Comparison of ENCODE assay signal across 9 cellular contexts in the genomic region with DNA sequence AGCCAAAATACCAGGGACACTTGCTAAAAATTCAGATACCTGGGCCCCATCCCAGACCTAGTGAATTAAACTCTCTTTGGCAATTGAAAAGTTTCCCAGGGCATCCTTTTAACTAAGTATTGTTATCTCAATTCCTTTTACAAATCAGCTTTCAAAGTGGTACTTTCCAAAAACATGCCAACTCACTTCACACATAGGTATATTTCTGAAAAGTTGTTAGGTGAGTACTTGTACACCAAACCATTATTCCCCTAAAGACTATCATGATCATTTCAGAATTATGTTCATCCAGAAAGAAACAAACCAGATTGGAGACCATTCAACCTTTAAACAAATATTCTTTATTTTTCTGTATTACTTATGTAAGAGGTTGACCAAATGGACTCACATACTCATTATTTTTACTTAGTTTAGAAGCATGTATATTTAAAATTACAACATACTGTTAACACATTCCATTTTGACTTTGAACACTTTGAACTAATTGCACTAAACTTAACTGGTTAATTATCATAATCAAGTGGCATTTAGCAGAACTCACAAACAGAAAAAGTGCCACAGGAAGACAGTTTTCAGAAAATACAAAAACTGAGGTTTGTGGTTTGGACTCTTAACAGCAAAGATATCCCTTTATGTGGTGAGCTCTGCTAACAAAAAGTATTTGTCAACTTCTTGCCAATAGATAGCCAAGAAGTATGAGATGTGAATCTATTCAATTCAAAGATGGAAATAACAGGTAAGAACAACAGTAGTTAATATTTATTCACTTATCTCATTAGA. TPM values are rescaled to one million over a fixed set of nuclear protein-coding genes. Genes with fewer than 3 reads are reported as not detected.
A peak's percentile ranks its signal among the peaks of the same experiment; 100 is the strongest.
DNase-seq lines count a peak whose midpoint lies in the region; ATAC-seq and TF ChIP-seq lines count a peak whose summit lies in the region.
"Had no signal": no experiment of that assay in that cellular context is flagged by ENCODE, and none has a peak within 500 bp of the region (broad histone marks: within the 10 kb centered on the region; RNA-seq: fewer than 3 reads in every experiment).

No MANE protein-coding gene starts in this region.

- H3K27ac ChIP-seq in lower lobe of right lung = no peak overlapping the region

- peak; percentile 2 for DNase-seq in fibroblast of the aortic adventitia (ENCODE audit: low read depth)
- DNase-seq in effector CD8-positive, alpha-beta T cell (lab: John Stamatoyannopoulos, UW) = no peak
- no peak for DNase-seq in lower lobe of right lung
- DNase-seq in dermis blood vessel endothelial cell = no peak
- DNase-seq in NCI-H524 (lab: John Stamatoyannopoulos, UW) = no peak

- H3K9me3 ChIP-seq in lower lobe of right lung = no peaks in the 10 kb centered on the region

- no peak for TF ChIP-seq CTCF in fibroblast of the aortic adventitia (IDR thresholded peaks at IDR 0.05; ENCODE audit: insufficient read depth, low read length)
- no peak for TF ChIP-seq CTCF in lower lobe of right lung (IDR thresholded peaks at IDR 0.05)

- H3K4me1 ChIP-seq in lower lobe of right lung = no peaks in the 10 kb centered on the region

- H3K36me3 ChIP-seq in lower lobe of right lung = no peaks in the 10 kb centered on the region

- no peak overlapping the region for H3K4me3 ChIP-seq in fibroblast of the aortic adventitia (ENCODE audit: low read depth, low read length)
- H3K4me3 ChIP-seq in lower lobe of right lung = no peak overlapping the region

- ATAC-seq in GM18511 (IDR thresholded peaks at IDR 0.05; ENCODE audit: unreplicated experiment) = peak; percentile 86
- peak; percentile 86 for ATAC-seq in GM21528 (IDR thresholded peaks at IDR 0.05; ENCODE audit: low FRiP score, unreplicated experiment)
- peak; percentile 90 for ATAC-seq in HG03378 (IDR thresholded peaks at IDR 0.05; ENCODE audit: unreplicated experiment)
- no peak for ATAC-seq in lower lobe of right lung
- ATAC-seq: SK-N-SH treated with all-trans-retinoic acid at 6 μM for 48 hours had no signal

- intact Hi-C loops in lower lobe of right lung (cut with DNase I) = no loop called here

- H3K27me3 ChIP-seq in lower lobe of right lung (ENCODE audit: low read depth) = no peaks in the 10 kb centered on the region

RNA-seq across cellular contexts. Expression of a gene that starts 40.7 kb away (rescaled TPM):
- total RNA-seq in fibroblast of the aortic adventitia (ENCODE audit: low replicate concordance) (4.3 and 12.2 TPM in 2 replicates), lower lobe of right lung (5.5 TPM), dermis blood vessel endothelial cell (1.0 and 1.9 TPM in 2 replicates)

RNA-seq across cellular contexts. Expression of a gene that starts 40.8 kb away (rescaled TPM):
- total RNA-seq in fibroblast of the aortic adventitia (ENCODE audit: low replicate concordance) (5.3 and 11.2 TPM in 2 replicates), lower lobe of right lung (6.1 TPM), dermis blood vessel endothelial cell (11.3 and 19.6 TPM in 2 replicates)

Comparison
In these comparisons a context has a peak if more than half of its experiments do, and no peak if none do; other contexts are left out.
1. ATAC-seq: peak in GM18511 (single experiment), GM21528 (single experiment) and HG03378 (single experiment); none in lower lobe of right lung (0 of 2).